In genomic region chr2:99921903-99922302, GRCh38 we compare ENCODE assay signal across 25 cellular contexts.
"Had no signal": no experiment of that assay in that cellular context is flagged by ENCODE, and none has a peak within 500 bp of the region (broad histone marks: within the 10 kb centered on the region; RNA-seq: fewer than 3 reads in every experiment).

No MANE protein-coding gene starts in this region.

- ATAC-seq: naive thymus-derived CD4-positive, alpha-beta T cell; natural killer cell treated with Interleukin-12 subunit alpha and Interleukin-12 subunit beta and Interleukin-15 and Interleukin-18, amount 100 ng/mL, for 72 hours; sciatic nerve; upper lobe of right lung had no signal

- H3K27ac Mint-ChIP-seq: mesothelial cell of epicardium; naive thymus-derived CD4-positive, alpha-beta T cell; natural killer cell treated with Interleukin-12 subunit alpha and Interleukin-12 subunit beta and Interleukin-15 and Interleukin-18, amount 100 ng/mL, for 72 hours; progenitor cell of endocrine pancreas; stimulated activated naive CD8-positive, alpha-beta T cell treated with anti-CD3 and anti-CD28 coated beads, Interleukin-15, Interleukin-2, amounts not matched to agents 100 ng/mL and 50 ng/mL, for 24 hours had no signal

- H2AFZ ChIP-seq: hepatocyte had no signal

- H3K79me2 ChIP-seq: hepatocyte had no signal

- H3K4me3 Mint-ChIP-seq: mesothelial cell of epicardium; naive thymus-derived CD4-positive, alpha-beta T cell; natural killer cell treated with Interleukin-12 subunit alpha and Interleukin-12 subunit beta and Interleukin-15 and Interleukin-18, amount 100 ng/mL, for 72 hours; stimulated activated naive CD8-positive, alpha-beta T cell treated with anti-CD3 and anti-CD28 coated beads, Interleukin-15, Interleukin-2, amounts not matched to agents 100 ng/mL and 50 ng/mL, for 24 hours had no signal

- H3K4me2 ChIP-seq: hepatocyte had no signal

- H3K4me3 ChIP-seq: hepatocyte, left ventricle myocardium inferior, lung, ovary, right atrium auricular region, skin epidermis, suprapubic skin, thoracic aorta, tibial artery, upper lobe of right lung had no signal

- FAIRE-seq: urothelium cell line had no signal

- H3K9me3 ChIP-seq: ovary, suprapubic skin, thoracic aorta, upper lobe of right lung had no signal

- H3K27ac ChIP-seq: hepatocyte, left ventricle myocardium inferior, ovary, right atrium auricular region, skin epidermis, suprapubic skin, thoracic aorta, tibial artery, upper lobe of right lung had no signal

- H3K9me3 Mint-ChIP-seq: natural killer cell treated with Interleukin-12 subunit alpha and Interleukin-12 subunit beta and Interleukin-15 and Interleukin-18, amount 100 ng/mL, for 72 hours; stimulated activated naive CD8-positive, alpha-beta T cell treated with anti-CD3 and anti-CD28 coated beads, Interleukin-15, Interleukin-2, amounts not matched to agents 100 ng/mL and 50 ng/mL, for 24 hours had no signal

- H3K36me3 Mint-ChIP-seq: natural killer cell treated with Interleukin-12 subunit alpha and Interleukin-12 subunit beta and Interleukin-15 and Interleukin-18, amount 100 ng/mL, for 72 hours had no signal

- H3K36me3 ChIP-seq: left ventricle myocardium inferior, ovary, right atrium auricular region, suprapubic skin, thoracic aorta, tibial artery, upper lobe of right lung had no signal

- H3K4me1 ChIP-seq: left ventricle myocardium inferior, right atrium auricular region, suprapubic skin, tibial artery, upper lobe of right lung had no signal

- H3K27me3 Mint-ChIP-seq: stimulated activated naive CD8-positive, alpha-beta T cell treated with anti-CD3 and anti-CD28 coated beads, Interleukin-15, Interleukin-2, amounts not matched to agents 100 ng/mL and 50 ng/mL, for 24 hours had no signal

- H3K27me3 ChIP-seq: hepatocyte, ovary, right atrium auricular region, suprapubic skin, tibial artery, upper lobe of right lung had no signal

- DNase-seq: islet precursor cell; left ventricle myocardium inferior; mesendoderm; naive thymus-derived CD4-positive, alpha-beta T cell; ovary; stimulated activated CD4-positive, alpha-beta T cell treated with anti-CD3 and anti-CD28 coated beads, Interleukin-12 subunit alpha, Interleukin-12 subunit beta, amount 100 ng/mL, for 4 hours; stimulated activated CD4-positive, alpha-beta T cell treated with anti-CD3 and anti-CD28 coated beads, Interleukin-15, amount 100 ng/mL, for 24 hours; stimulated activated CD4-positive, alpha-beta T cell treated with anti-CD3 and anti-CD28 coated beads, Interleukin-2, amount 100 ng/mL, for 24 hours; stimulated activated CD4-positive, alpha-beta T cell treated with anti-CD3 and anti-CD28 coated beads, Interleukin-4, amount 100 ng/mL, for 1 hour; stimulated activated naive CD4-positive, alpha-beta T cell; tibial artery; trophoblast cell; upper lobe of right lung had no signal

- H3K4me1 Mint-ChIP-seq: mesothelial cell of epicardium; naive thymus-derived CD4-positive, alpha-beta T cell had no signal
